In genomic region chr2:238389985-238390682, GRCh38 we compare ENCODE assay signal across 11 cellular contexts. TPM values are rescaled to one million over a fixed set of nuclear protein-coding genes. Genes with fewer than 3 reads are reported as not detected.
DNase-seq lines count a peak whose midpoint lies in the region; ATAC-seq and TF ChIP-seq lines count a peak whose summit lies in the region.
"Had no signal": no experiment of that assay in that cellular context is flagged by ENCODE, and none has a peak within 500 bp of the region (broad histone marks: within the 10 kb centered on the region; RNA-seq: fewer than 3 reads in every experiment).

No MANE protein-coding gene starts in this region.

- peak overlapping the region; percentile 30 for H3K4me3 Mint-ChIP-seq in type B pancreatic cell
- no peak overlapping the region for H3K4me3 Mint-ChIP-seq in activated CD4-positive, alpha-beta T cell treated with anti-CD3 and anti-CD28 coated beads, Interleukin-2, amount 10 ng/mL, durations not matched to agents 7 days and 5 days

- DNase-seq in NCI-H1105 treated with DMSO at 0.1 percent for 48 hours (lab: John Stamatoyannopoulos, UW) = peak; percentile 87
- DNase-seq in SHP77 (lab: John Stamatoyannopoulos, UW) = peak; percentile 87 to 89
- peak; percentile 56 for DNase-seq in left ventricle myocardium superior
- DNase-seq in type B pancreatic cell (ENCODE audit: extremely low spot score, unreplicated experiment) = no peak
- DNase-seq in colonic mucosa = no peak
- no peak for DNase-seq in activated CD4-positive, alpha-beta T cell treated with anti-CD3 and anti-CD28 coated beads, Interleukin-2, amount 10 ng/mL, durations not matched to agents 7 days and 5 days
- DNase-seq: activated T-cell treated with anti-CD3 and anti-CD28 coated beads, Interleukin-2, amount 50 U/mL, for 48 hours; small intestine; stimulated activated naive CD8-positive, alpha-beta T cell treated with anti-CD3 and anti-CD28 coated beads, Interleukin-15, Interleukin-2, amounts not matched to agents 100 U/mL and 50 U/mL, for 24 hours; T-helper 1 cell had no signal

- peaks cover 21% of the 10 kb centered on the region for H3K27me3 Mint-ChIP-seq in type B pancreatic cell
- H3K27me3 Mint-ChIP-seq in activated CD4-positive, alpha-beta T cell treated with anti-CD3 and anti-CD28 coated beads, Interleukin-2, amount 10 ng/mL, durations not matched to agents 7 days and 5 days = no peaks in the 10 kb centered on the region

- TF ChIP-seq CTCF in type B pancreatic cell (conservative IDR thresholded peaks at IDR 0.05) = no peak
- no peak for TF ChIP-seq CTCF in colonic mucosa (IDR thresholded peaks at IDR 0.05)

- peak overlapping the region; percentile 83 for H3K27ac Mint-ChIP-seq in type B pancreatic cell
- no peak overlapping the region for H3K27ac Mint-ChIP-seq in activated CD4-positive, alpha-beta T cell treated with anti-CD3 and anti-CD28 coated beads, Interleukin-2, amount 10 ng/mL, durations not matched to agents 7 days and 5 days

- no peaks in the 10 kb centered on the region for H3K36me3 ChIP-seq in colonic mucosa

- no peak overlapping the region for H3K27ac ChIP-seq in colonic mucosa

- H3K4me1 ChIP-seq in colonic mucosa = no peaks in the 10 kb centered on the region

- peaks cover 14% of the 10 kb centered on the region for H3K4me1 Mint-ChIP-seq in type B pancreatic cell (ENCODE audit: unreplicated experiment)
- H3K4me1 Mint-ChIP-seq in activated CD4-positive, alpha-beta T cell treated with anti-CD3 and anti-CD28 coated beads, Interleukin-2, amount 10 ng/mL, durations not matched to agents 7 days and 5 days = peaks cover 8% of the 10 kb centered on the region

- peak; percentile 91 for ATAC-seq in left ventricle myocardium superior
- ATAC-seq in GM21737 (IDR thresholded peaks at IDR 0.05; ENCODE audit: unreplicated experiment) = no peak
- ATAC-seq: stimulated activated naive CD8-positive, alpha-beta T cell treated with anti-CD3 and anti-CD28 coated beads, Interleukin-15, Interleukin-2, amounts not matched to agents 100 U/mL and 50 U/mL, for 24 hours had no signal

- POLR2A ChIA-PET in activated CD4-positive, alpha-beta T cell treated with anti-CD3 and anti-CD28 coated beads, Interleukin-2, amount 10 ng/mL, durations not matched to agents 7 days and 5 days (lab: Charles Lee) = interaction anchor here (0.8 kb wide), 1 partner anchor 686 kb away, joined by 3 read pairs; no protein-coding TSS in a partner anchor

- H3K27me3 ChIP-seq in colonic mucosa = no peaks in the 10 kb centered on the region

- no peak overlapping the region for H3K9ac ChIP-seq in colonic mucosa (ENCODE audit: low read depth in 2 of 2, low read length in 2 of 2)

- H3K9me3 ChIP-seq in colonic mucosa = no peaks in the 10 kb centered on the region

- CTCF ChIA-PET in activated CD4-positive, alpha-beta T cell treated with anti-CD3 and anti-CD28 coated beads, Interleukin-2, amount 10 ng/mL, durations not matched to agents 7 days and 5 days (lab: Charles Lee) = no interaction called here

- H3K4me3 ChIP-seq in colonic mucosa = no peak overlapping the region

- no peaks in the 10 kb centered on the region for H3K9me3 Mint-ChIP-seq in type B pancreatic cell
- no peaks in the 10 kb centered on the region for H3K9me3 Mint-ChIP-seq in activated CD4-positive, alpha-beta T cell treated with anti-CD3 and anti-CD28 coated beads, Interleukin-2, amount 10 ng/mL, durations not matched to agents 7 days and 5 days

- peaks cover 10% of the 10 kb centered on the region for H3K36me3 Mint-ChIP-seq in type B pancreatic cell
- H3K36me3 Mint-ChIP-seq in activated CD4-positive, alpha-beta T cell treated with anti-CD3 and anti-CD28 coated beads, Interleukin-2, amount 10 ng/mL, durations not matched to agents 7 days and 5 days (ENCODE audit: low read depth) = no peaks in the 10 kb centered on the region

- intact Hi-C loops in left ventricle myocardium superior (cut with micrococcal nuclease) = no loop called here
- intact Hi-C loops in colonic mucosa (cut with DNase I) = no loop called here

RNA-seq across cellular contexts. Expression of gene ASB1, which starts 36.6 kb away (rescaled TPM):
- total RNA-seq in left ventricle myocardium superior (60.2 TPM), type B pancreatic cell (ENCODE audit: low replicate concordance) (22.3 and 34.4 TPM in 2 replicates), colonic mucosa (10 to 100 TPM; 19.3 to 22.4 TPM)
- total RNA-seq in activated CD4-positive, alpha-beta T cell treated with anti-CD3 and anti-CD28 coated beads, Interleukin-2, amount 10 ng/mL, durations not matched to agents 7 days and 5 days = 10 to 100 TPM; 26.2 to 28.9 TPM

Comparison
In these comparisons a context has a peak if more than half of its experiments do, and no peak if none do; other contexts are left out.
1. DNase-seq: peak in NCI-H1105 treated with DMSO at 0.1 percent for 48 hours (single experiment), SHP77 (2 of 2) and left ventricle myocardium superior (single experiment); none in type B pancreatic cell (single experiment), colonic mucosa (single experiment) and activated CD4-positive, alpha-beta T cell treated with anti-CD3 and anti-CD28 coated beads, Interleukin-2, amount 10 ng/mL, durations not matched to agents 7 days and 5 days (single experiment).